In genomic region chr6:1770435-1770843, GRCh38 we compare ENCODE assay signal across 10 cellular contexts.
DNase-seq lines count a peak whose midpoint lies in the region; ATAC-seq and TF ChIP-seq lines count a peak whose summit lies in the region.
"Had no signal": no experiment of that assay in that cellular context is flagged by ENCODE, and none has a peak within 500 bp of the region (broad histone marks: within the 10 kb centered on the region; RNA-seq: fewer than 3 reads in every experiment).

No MANE protein-coding gene starts in this region.

- intact Hi-C loops in stomach (cut with DNase I; ENCODE audit: low total_unique reads) (no loop called here), adrenal gland (cut with DNase I) (no loop called here)

- H3K36me3 ChIP-seq in RWPE2 (ENCODE audit: low read depth) (no peaks in the 10 kb centered on the region), brain microvascular endothelial cell (replicated peaks) (no peaks in the 10 kb centered on the region), stomach (no peaks in the 10 kb centered on the region), adrenal gland (replicated peaks in 1 of 2) (no peaks in the 10 kb centered on the region)
- H3K36me3 ChIP-seq: prostate gland had no signal

- H3K4me1 Mint-ChIP-seq in stimulated activated memory B cell treated with anti-CD40 and anti-IgM and Interleukin-4, amounts not matched to agents 10 μg/mL and 1 μg/mL and 100 μg/mL, for 72 hours: peaks cover 19% of the 10 kb centered on the region

- no peak for TF ChIP-seq CTCF in RWPE2 (IDR thresholded peaks at IDR 0.05; ENCODE audit: poor library complexity, severe bottlenecking)
- no peak for TF ChIP-seq CTCF in brain microvascular endothelial cell (IDR thresholded peaks at IDR 0.05; ENCODE audit: low read depth, low read length, missing control alignments)
- TF ChIP-seq CTCF in stomach (IDR thresholded peaks at IDR 0.05): no peak
- no peak for TF ChIP-seq CTCF in adrenal gland (IDR thresholded peaks at IDR 0.05)

- 79 to 93% (median 85%) methylated on average over 7 of the region's 7 CpGs for WGBS in stomach, 5 donors
- WGBS in adrenal gland, 4 donors: 81 to 95% (median 89%) methylated on average over 7 of the region's 7 CpGs

- H3K4me3 ChIP-seq in RWPE2 (ENCODE audit: severe bottlenecking) (no peak overlapping the region), brain microvascular endothelial cell (ENCODE audit: low read depth, low read length) (peak overlapping the region; percentile 15), stomach (no peak overlapping the region), adrenal gland (no peak overlapping the region)
- H3K4me3 ChIP-seq: prostate gland had no signal

- H3K4me1 ChIP-seq in RWPE2 (ENCODE audit: insufficient read depth, poor library complexity, severe bottlenecking): peaks cover 30% of the 10 kb centered on the region
- H3K4me1 ChIP-seq in stomach: peaks cover 5 to 43% (median 23%) of the 10 kb centered on the region in 4 donors
- no peaks in the 10 kb centered on the region for H3K4me1 ChIP-seq in adrenal gland (replicated peaks in 1 of 2)
- H3K4me1 ChIP-seq: prostate gland had no signal

- peak; percentile 16 for DNase-seq in activated naive CD4-positive, alpha-beta T cell treated with Interleukin-2 at 50 U/mL for 16 hours
- DNase-seq in activated naive CD4-positive, alpha-beta T cell (lab: John Stamatoyannopoulos, UW): no peak
- DNase-seq in RWPE2 (ENCODE audit: low spot score): no peak
- peak; percentile 18 for DNase-seq in brain microvascular endothelial cell
- DNase-seq in stomach: no peak
- no peak for DNase-seq in adrenal gland
- DNase-seq in midbrain (lab: John Stamatoyannopoulos, UW): no peak
- DNase-seq: NCI-H2171 had no signal

- H3K9me3 Mint-ChIP-seq in stimulated activated memory B cell treated with anti-CD40 and anti-IgM and Interleukin-4, amounts not matched to agents 10 μg/mL and 1 μg/mL and 100 μg/mL, for 72 hours: no peaks in the 10 kb centered on the region

- H3K9me3 ChIP-seq in RWPE2 (ENCODE audit: severe bottlenecking) (no peaks in the 10 kb centered on the region), stomach (no peaks in the 10 kb centered on the region), adrenal gland (replicated peaks in 1 of 3) (no peaks in the 10 kb centered on the region)
- H3K9me3 ChIP-seq: prostate gland had no signal

- TF ChIP-seq EP300 in stomach (IDR thresholded peaks at IDR 0.05): no peak

- H3K27ac Mint-ChIP-seq in stimulated activated memory B cell treated with anti-CD40 and anti-IgM and Interleukin-4, amounts not matched to agents 10 μg/mL and 1 μg/mL and 100 μg/mL, for 72 hours: no peak overlapping the region

- ATAC-seq in RWPE2 (ENCODE audit: low read depth): no peak
- ATAC-seq in stimulated activated memory B cell treated with anti-CD40 and anti-IgM and Interleukin-4, amounts not matched to agents 10 μg/mL and 1 μg/mL and 100 μg/mL, for 72 hours: no peak

- in situ Hi-C loops in brain microvascular endothelial cell (cut with HindIII; ENCODE audit: low pct_ligation_motif_present, low sequenced_read_pairs): no loop called here

- peaks cover 5% of the 10 kb centered on the region for H3K36me3 Mint-ChIP-seq in stimulated activated memory B cell treated with anti-CD40 and anti-IgM and Interleukin-4, amounts not matched to agents 10 μg/mL and 1 μg/mL and 100 μg/mL, for 72 hours

- peak overlapping the region; percentile 32 for H3K4me3 Mint-ChIP-seq in stimulated activated memory B cell treated with anti-CD40 and anti-IgM and Interleukin-4, amounts not matched to agents 10 μg/mL and 1 μg/mL and 100 μg/mL, for 72 hours

- no peaks in the 10 kb centered on the region for H3K27me3 Mint-ChIP-seq in stimulated activated memory B cell treated with anti-CD40 and anti-IgM and Interleukin-4, amounts not matched to agents 10 μg/mL and 1 μg/mL and 100 μg/mL, for 72 hours

- TF ChIP-seq POLR2A in stomach (IDR thresholded peaks at IDR 0.05): no peak
- TF ChIP-seq POLR2A in adrenal gland (IDR thresholded peaks at IDR 0.05): no peak

- H3K27ac ChIP-seq in RWPE2 (ENCODE audit: poor library complexity, severe bottlenecking) (peak overlapping the region; percentile 27), brain microvascular endothelial cell (no peak overlapping the region), stomach (no peak overlapping the region), adrenal gland (no peak overlapping the region)
- H3K27ac ChIP-seq: prostate gland had no signal

- H3K27me3 ChIP-seq in RWPE2 (ENCODE audit: insufficient read depth, poor library complexity, severe bottlenecking): no peaks in the 10 kb centered on the region
- H3K27me3 ChIP-seq in brain microvascular endothelial cell (replicated peaks): no peaks in the 10 kb centered on the region
- H3K27me3 ChIP-seq in stomach: no peaks in the 10 kb centered on the region
- no peaks in the 10 kb centered on the region for H3K27me3 ChIP-seq in adrenal gland

Comparison
In these comparisons a context has a peak if more than half of its experiments do, and no peak if none do; other contexts are left out.
1. DNase-seq: peak in activated naive CD4-positive, alpha-beta T cell treated with Interleukin-2 at 50 U/mL for 16 hours (single experiment) and brain microvascular endothelial cell (single experiment); none in activated naive CD4-positive, alpha-beta T cell (0 of 4), RWPE2 (single experiment), stomach (single experiment), adrenal gland (0 of 7) and midbrain (single experiment).